13 cellular contexts compared by ENCODE assay signal in the genomic region with DNA sequence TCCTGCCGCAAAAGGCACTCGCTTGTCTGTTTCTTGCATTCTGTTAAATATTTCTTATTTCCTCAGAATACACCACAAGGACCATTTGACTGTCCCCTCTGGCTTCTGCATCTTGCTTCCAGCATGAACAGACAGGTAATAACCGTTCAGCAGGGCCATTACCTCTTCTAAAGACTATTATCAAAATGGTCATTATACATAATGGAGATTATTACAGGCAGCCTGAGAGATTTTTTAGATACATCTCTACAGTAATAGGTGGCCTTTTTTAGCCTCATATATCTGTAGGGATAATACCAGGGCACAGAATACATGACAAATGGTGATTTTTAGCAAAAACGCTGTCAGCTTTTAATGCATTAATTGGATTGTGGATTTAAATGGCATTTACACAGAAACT.
A peak's percentile ranks its signal among the peaks of the same experiment; 100 is the strongest.
DNase-seq lines count a peak whose midpoint lies in the region; ATAC-seq lines count a peak whose summit lies in the region.
"Had no signal": no experiment of that assay in that cellular context is flagged by ENCODE, and none has a peak within 500 bp of the region (broad histone marks: within the 10 kb centered on the region; RNA-seq: fewer than 3 reads in every experiment).

No MANE protein-coding gene starts in this region.

- peak; percentile 44 for DNase-seq in NCI-H1105 treated with DMSO at 0.1 percent for 48 hours (lab: John Stamatoyannopoulos, UW)
- DNase-seq in NCI-H1105 (lab: John Stamatoyannopoulos, UW): no peak
- DNase-seq in NCI-H1417 (lab: John Stamatoyannopoulos, UW): peak in 2 of 3 experiments; percentile 39 to 75
- DNase-seq in NCI-H146 (lab: John Stamatoyannopoulos, UW): peak; percentile 74
- DNase-seq in NCI-H2227 treated with DMSO at 0.1 percent for 48 hours (lab: John Stamatoyannopoulos, UW): peak; percentile 84
- DNase-seq in NCI-H1694 (lab: John Stamatoyannopoulos, UW): no peak
- DNase-seq: AML-193; Caco-2; CD4-positive, alpha-beta T cell; H9 had no signal

- no peak for ATAC-seq in HG03521 (IDR thresholded peaks at IDR 0.05; ENCODE audit: unreplicated experiment)
- ATAC-seq in esophagus mucosa: no peak
- ATAC-seq: A549 had no signal

Comparison
In these comparisons a context has a peak if more than half of its experiments do, and no peak if none do; other contexts are left out.
1. DNase-seq: peak in NCI-H1105 treated with DMSO at 0.1 percent for 48 hours (single experiment), NCI-H1417 (2 of 3), NCI-H146 (single experiment) and NCI-H2227 treated with DMSO at 0.1 percent for 48 hours (single experiment); none in NCI-H1105 (single experiment) and NCI-H1694 (single experiment).